In genomic region chr15:80468776-80469175, GRCh38 we compare ENCODE assay signal across 24 cellular contexts.
"Had no signal": no experiment of that assay in that cellular context is flagged by ENCODE, and none has a peak within 500 bp of the region (broad histone marks: within the 10 kb centered on the region; RNA-seq: fewer than 3 reads in every experiment).

No MANE protein-coding gene starts in this region.

- H3K4me3 ChIP-seq: adrenal gland had no signal

- H3K27me3 ChIP-seq: adrenal gland had no signal

- H3K36me3 Mint-ChIP-seq: activated naive CD8-positive, alpha-beta T cell treated with anti-CD3 and anti-CD28 coated beads, Interleukin-2, amount 10 ng/mL, durations not matched to agents 7 days and 5 days had no signal

- ATAC-seq: activated CD4-positive, alpha-beta T cell treated with anti-CD3 and anti-CD28 coated beads for 36 hours; activated CD8-positive, alpha-beta T cell treated with anti-CD3 and anti-CD28 coated beads for 36 hours; activated T-cell treated with anti-CD3 and anti-CD28 coated beads, Interleukin-2, amount 50 U/mL, for 72 hours; PC-3 had no signal

- DNase-seq: activated CD4-positive, alpha-beta T cell treated with anti-CD3 and anti-CD28 coated beads for 36 hours; activated CD4-positive, alpha-beta T cell treated with anti-CD3 and anti-CD28 coated beads, Interleukin-2, amount 50 U/mL, for 1 hour; activated CD8-positive, alpha-beta memory T cell treated with anti-CD3 and anti-CD28 coated beads, Interleukin-2, amount 50 U/mL, for 4 hours; activated CD8-positive, alpha-beta T cell treated with anti-CD3 and anti-CD28 coated beads for 36 hours; activated naive CD4-positive, alpha-beta T cell treated with anti-CD3 and anti-CD28 coated beads, Interleukin-2, amount 50 U/mL, for 16 hours; activated naive CD8-positive, alpha-beta T cell treated with anti-CD3 and anti-CD28 coated beads, Interleukin-2, amount 10 ng/mL, durations not matched to agents 7 days and 5 days; activated T-cell treated with anti-CD3 and anti-CD28 coated beads, Interleukin-2, amount 50 U/mL, for 72 hours; adrenal gland; aorta; KG1; NCI-H1048; NCI-H146; NCI-H187 treated with DMSO at 0.1 percent for 48 hours; NCI-H2081 treated with DMSO at 0.1 percent for 48 hours; NCI-H2171; NCI-H226; NCI-H526; NCI-H774; PC-3; SIG-M5; T-helper 1 cell had no signal

- H3K36me3 ChIP-seq: adrenal gland had no signal

- H3K9me3 Mint-ChIP-seq: activated CD8-positive, alpha-beta T cell treated with anti-CD3 and anti-CD28 coated beads for 36 hours; activated naive CD8-positive, alpha-beta T cell treated with anti-CD3 and anti-CD28 coated beads, Interleukin-2, amount 10 ng/mL, durations not matched to agents 7 days and 5 days; activated T-cell treated with anti-CD3 and anti-CD28 coated beads, Interleukin-2, amount 50 U/mL, for 72 hours; activated T-helper 2 cell treated with anti-CD3 and anti-CD28 coated beads, Interferon-gamma antibody, Interleukin-2, Interleukin-4, amounts not matched to agents 10 μg/mL and 5 μg/mL and 100 μg/mL, durations not matched to agents 14 hours and 24 hours and 36 hours; central memory CD8-positive, alpha-beta T cell had no signal

- H3K27ac ChIP-seq: adrenal gland, VCaP had no signal

- H3K4me1 ChIP-seq: adrenal gland had no signal

- H3K27ac Mint-ChIP-seq: activated CD4-positive, alpha-beta T cell treated with anti-CD3 and anti-CD28 coated beads for 36 hours; activated CD8-positive, alpha-beta T cell treated with anti-CD3 and anti-CD28 coated beads for 36 hours; activated naive CD8-positive, alpha-beta T cell treated with anti-CD3 and anti-CD28 coated beads, Interleukin-2, amount 10 ng/mL, durations not matched to agents 7 days and 5 days; activated T-cell treated with anti-CD3 and anti-CD28 coated beads, Interleukin-2, amount 50 U/mL, for 72 hours; activated T-helper 2 cell treated with anti-CD3 and anti-CD28 coated beads, Interferon-gamma antibody, Interleukin-2, Interleukin-4, amounts not matched to agents 10 μg/mL and 5 μg/mL and 100 μg/mL, durations not matched to agents 14 hours and 24 hours and 36 hours had no signal

- H3K9me3 ChIP-seq: adrenal gland had no signal

- H3K4me1 Mint-ChIP-seq: activated CD4-positive, alpha-beta T cell treated with anti-CD3 and anti-CD28 coated beads for 36 hours; activated naive CD8-positive, alpha-beta T cell treated with anti-CD3 and anti-CD28 coated beads, Interleukin-2, amount 10 ng/mL, durations not matched to agents 7 days and 5 days; central memory CD8-positive, alpha-beta T cell had no signal

- H3K4me3 Mint-ChIP-seq: activated CD4-positive, alpha-beta T cell treated with anti-CD3 and anti-CD28 coated beads for 36 hours; activated CD8-positive, alpha-beta T cell treated with anti-CD3 and anti-CD28 coated beads for 36 hours; activated naive CD8-positive, alpha-beta T cell treated with anti-CD3 and anti-CD28 coated beads, Interleukin-2, amount 10 ng/mL, durations not matched to agents 7 days and 5 days; activated T-cell treated with anti-CD3 and anti-CD28 coated beads, Interleukin-2, amount 50 U/mL, for 72 hours; central memory CD8-positive, alpha-beta T cell had no signal
